Comparison of ENCODE assay signal across 25 cellular contexts in the genomic region with DNA sequence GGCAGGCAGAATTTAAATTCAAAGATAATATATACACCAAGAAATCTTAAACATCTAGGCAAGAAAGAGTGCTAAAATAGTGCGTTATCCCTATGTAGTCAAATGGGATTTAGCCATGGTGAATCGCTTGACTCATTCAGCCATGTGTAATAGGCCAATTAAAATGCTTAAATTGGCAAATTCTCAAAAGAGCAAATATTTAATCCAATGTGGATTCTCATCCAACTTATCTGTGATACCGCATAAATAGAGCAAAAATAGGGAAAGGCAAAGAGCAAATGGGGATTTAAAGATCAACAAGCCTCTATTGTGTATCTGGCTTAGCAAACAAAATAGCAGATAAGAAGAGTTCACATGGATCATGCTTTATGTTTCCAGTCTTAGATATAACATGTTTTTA.
"Had no signal": no experiment of that assay in that cellular context is flagged by ENCODE, and none has a peak within 500 bp of the region (broad histone marks: within the 10 kb centered on the region; RNA-seq: fewer than 3 reads in every experiment).

No MANE protein-coding gene starts in this region.

- H3K27ac ChIP-seq: adrenal gland, ascending aorta, brain microvascular endothelial cell, foreskin keratinocyte, left lung, tibial artery had no signal

- H3K4me1 Mint-ChIP-seq: immature natural killer cell; naive B cell; neural crest cell; stimulated activated effector memory CD8-positive, alpha-beta T cell treated with anti-CD3 and anti-CD28 coated beads, Interleukin-12 subunit alpha, Interleukin-12 subunit beta, amount 100 ng/mL, for 72 hours; stimulated activated naive CD8-positive, alpha-beta T cell treated with anti-CD3 and anti-CD28 coated beads, Interleukin-15, amount 100 ng/mL, for 72 hours had no signal

- H3K4me3 Mint-ChIP-seq: activated naive CD8-positive, alpha-beta T cell; activated T-cell treated with anti-CD3 and anti-CD28 coated beads, Interleukin-2, amount 50 U/mL, for 4 hours; dendritic cell treated with granulocyte-macrophage colony-stimulating factor and Interleukin-4, amounts not matched to agents 40 ng/mL and 50 ng/mL, for 4 days; immature natural killer cell; naive B cell; neural crest cell; stimulated activated effector memory CD8-positive, alpha-beta T cell treated with anti-CD3 and anti-CD28 coated beads, Interleukin-12 subunit alpha, Interleukin-12 subunit beta, amount 100 ng/mL, for 72 hours; stimulated activated naive CD8-positive, alpha-beta T cell treated with anti-CD3 and anti-CD28 coated beads, Interleukin-15, amount 100 ng/mL, for 72 hours had no signal

- ATAC-seq: activated T-cell treated with anti-CD3 and anti-CD28 coated beads, Interleukin-2, amount 50 U/mL, for 4 hours; foreskin keratinocyte; left lung; sciatic nerve; stimulated activated effector memory CD8-positive, alpha-beta T cell treated with anti-CD3 and anti-CD28 coated beads, Interleukin-12 subunit alpha, Interleukin-12 subunit beta, amount 100 ng/mL, for 72 hours; stimulated activated naive CD8-positive, alpha-beta T cell treated with anti-CD3 and anti-CD28 coated beads, Interleukin-15, amount 100 ng/mL, for 72 hours had no signal

- DNase-seq: activated CD8-positive, alpha-beta memory T cell treated with anti-CD3 and anti-CD28 coated beads, Interleukin-2, amount 50 U/mL, for 4 hours; activated naive CD4-positive, alpha-beta T cell; activated T-cell treated with anti-CD3 and anti-CD28 coated beads, Interleukin-2, amount 50 U/mL, for 4 hours; adrenal gland; brain microvascular endothelial cell; caudate nucleus; effector CD4-positive, alpha-beta T cell; foreskin keratinocyte; immature natural killer cell; kidney glomerular epithelial cell; left lung; naive B cell; occipital lobe; small intestine; stimulated activated CD4-positive, alpha-beta T cell treated with anti-CD3 and anti-CD28 coated beads, Interleukin-2, amount 100 ng/mL, for 24 hours; stimulated activated naive CD8-positive, alpha-beta T cell treated with anti-CD3 and anti-CD28 coated beads, Interleukin-15, amount 100 ng/mL, for 72 hours; tibial artery had no signal

- H3K9me3 ChIP-seq: adrenal gland, ascending aorta, left lung, tibial artery had no signal

- H3K27me3 ChIP-seq: adrenal gland, ascending aorta, brain microvascular endothelial cell, foreskin keratinocyte, left lung, tibial artery had no signal

- H3K36me3 Mint-ChIP-seq: activated naive CD8-positive, alpha-beta T cell; naive B cell; stimulated activated effector memory CD8-positive, alpha-beta T cell treated with anti-CD3 and anti-CD28 coated beads, Interleukin-12 subunit alpha, Interleukin-12 subunit beta, amount 100 ng/mL, for 72 hours had no signal

- H3K27ac Mint-ChIP-seq: activated naive CD8-positive, alpha-beta T cell; activated T-helper 2 cell treated with anti-CD3 and anti-CD28 coated beads, Interferon-gamma antibody, Interleukin-2, Interleukin-4, amounts not matched to agents 10 μg/mL and 5 μg/mL and 100 μg/mL, durations not matched to agents 14 hours and 24 hours and 36 hours; dendritic cell treated with granulocyte-macrophage colony-stimulating factor and Interleukin-4, amounts not matched to agents 40 ng/mL and 50 ng/mL, for 4 days; immature natural killer cell; naive B cell; stimulated activated effector memory CD8-positive, alpha-beta T cell treated with anti-CD3 and anti-CD28 coated beads, Interleukin-12 subunit alpha, Interleukin-12 subunit beta, amount 100 ng/mL, for 72 hours; stimulated activated naive CD8-positive, alpha-beta T cell treated with anti-CD3 and anti-CD28 coated beads, Interleukin-15, amount 100 ng/mL, for 72 hours had no signal

- H3K36me3 ChIP-seq: adrenal gland, ascending aorta, brain microvascular endothelial cell, left lung, tibial artery had no signal

- H3K4me1 ChIP-seq: adrenal gland, ascending aorta, foreskin keratinocyte, left lung, tibial artery had no signal

- H3K9me3 Mint-ChIP-seq: activated T-helper 2 cell treated with anti-CD3 and anti-CD28 coated beads, Interferon-gamma antibody, Interleukin-2, Interleukin-4, amounts not matched to agents 10 μg/mL and 5 μg/mL and 100 μg/mL, durations not matched to agents 14 hours and 24 hours and 36 hours; dendritic cell treated with granulocyte-macrophage colony-stimulating factor and Interleukin-4, amounts not matched to agents 40 ng/mL and 50 ng/mL, for 4 days; neural crest cell had no signal

- H3K4me3 ChIP-seq: adrenal gland, ascending aorta, left lung, lung, tibial artery had no signal

- H3K27me3 Mint-ChIP-seq: activated naive CD8-positive, alpha-beta T cell; dendritic cell treated with granulocyte-macrophage colony-stimulating factor and Interleukin-4, amounts not matched to agents 40 ng/mL and 50 ng/mL, for 4 days; naive B cell; stimulated activated naive CD8-positive, alpha-beta T cell treated with anti-CD3 and anti-CD28 coated beads, Interleukin-15, amount 100 ng/mL, for 72 hours had no signal
